20 cellular contexts compared by ENCODE assay signal in genomic region chr3:114585687-114586086, GRCh38.
A peak's percentile ranks its signal among the peaks of the same experiment; 100 is the strongest.
DNase-seq lines count a peak whose midpoint lies in the region; ATAC-seq and TF ChIP-seq lines count a peak whose summit lies in the region.
"Had no signal": no experiment of that assay in that cellular context is flagged by ENCODE, and none has a peak within 500 bp of the region (broad histone marks: within the 10 kb centered on the region; RNA-seq: fewer than 3 reads in every experiment).

No MANE protein-coding gene starts in this region.

- no peak for TF ChIP-seq RAD21 in HCT116 (IDR thresholded peaks at IDR 0.05; ENCODE audit: low read depth)

- H3K79me2 ChIP-seq in HCT116 (ENCODE audit: insufficient read depth, low read length): peaks cover 97% of the 10 kb centered on the region

- peaks cover 31 to 57% of the 10 kb centered on the region in 2 experiments for H3K4me1 ChIP-seq in HCT116 (ENCODE audit: control insufficient read depth in 1 of 2, insufficient read depth in 2 of 2, low read length in 2 of 2)
- peaks cover 4% of the 10 kb centered on the region for H3K4me1 ChIP-seq in endocrine pancreas (ENCODE audit: control insufficient read depth, insufficient read depth, low read length)
- peaks cover 0 to 19% of the 10 kb centered on the region in 2 donors for H3K4me1 ChIP-seq in right atrium auricular region
- peaks cover 14 to 25% (median 16%) of the 10 kb centered on the region in 3 donors for H3K4me1 ChIP-seq in skeletal muscle tissue (ENCODE audit: control insufficient read depth in 3 of 3, insufficient read depth in 3 of 3, low read length in 3 of 3)

- no peaks in the 10 kb centered on the region for H3K9me2 ChIP-seq in HCT116 (ENCODE audit: insufficient read depth)
- H3K9me2 ChIP-seq: SK-N-SH had no signal

- no peak for TF ChIP-seq POLR2A in HCT116 (IDR thresholded peaks at IDR 0.05; ENCODE audit: borderline replicate concordance, extremely low read depth, insufficient read depth, insufficient read length)

- H2AFZ ChIP-seq in HCT116 (ENCODE audit: low read depth, low read length, poor library complexity, severe bottlenecking): no peak overlapping the region

- H3K36me3 ChIP-seq in HCT116 (ENCODE audit: control insufficient read depth in 1 of 2, insufficient read depth in 2 of 2, low read length in 2 of 2) (peaks cover 0 to 15% of the 10 kb centered on the region in 2 experiments; a peak in 1 of 4 replicates), endocrine pancreas (ENCODE audit: control insufficient read depth, insufficient read depth, low read length) (no peaks in the 10 kb centered on the region), right atrium auricular region (no peaks in the 10 kb centered on the region), skeletal muscle tissue (ENCODE audit: control insufficient read depth in 3 of 3, insufficient read depth in 3 of 3, low read length in 3 of 3) (no peaks in the 10 kb centered on the region)

- RAD21 ChIA-PET in HCT116 (lab: Charles Lee; ENCODE audit: low non-redundant PET in 1 of 2, low total read pairs in 2 of 2, uncharacterized antibody in 2 of 2, unreplicated experiment in 2 of 2): no interaction called here

- no peak overlapping the region for H3K4me2 ChIP-seq in HCT116 (ENCODE audit: low read length)
- H3K4me2 ChIP-seq: KMS-11, SK-N-SH had no signal

- TF ChIP-seq CTCF in HCT116 (IDR thresholded peaks at IDR 0.05 in 2 of 3, conservative IDR thresholded peaks at IDR 0.05 in 1 of 3; ENCODE audit: borderline replicate concordance in 1 of 3, insufficient read depth in 1 of 3, low read depth in 2 of 3, low read length in 2 of 3): no peak
- no peak for TF ChIP-seq CTCF in right atrium auricular region (IDR thresholded peaks at IDR 0.05)

- no TSS peak for BruUV-seq in HCT116 (replicated peaks; lab: Mats Ljungman, UMichigan)

- DNase-seq in HCT116 (ENCODE audit: low read depth, low spot score) (no peak), right atrium auricular region (ENCODE audit: low spot score) (no peak), foreskin melanocyte (no peak)
- DNase-seq: C1 segment of cervical spinal cord; CD8-positive, alpha-beta memory T cell; HCEC 1CT; MV-4-11; NCI-H1694 treated with DMSO at 0.1 percent for 48 hours; NCI-H2107; NCI-H510A treated with DMSO at 0.1 percent for 48 hours; NCI-H774; SHP77 treated with DMSO at 0.1 percent for 48 hours; SK-N-SH had no signal

- POLR2A ChIA-PET in HCT116 (lab: Charles Lee): no interaction called here

- CTCF ChIA-PET in HCT116 (lab: Charles Lee): interaction anchor here (0.5 to 0.7 kb wide), 2 partner anchors 122 to 560 kb away, joined by 3 to 4 read pairs; no protein-coding TSS in a partner anchor

- H3K4me3 ChIP-seq in HCT116 (replicated peaks in 1 of 2; ENCODE audit: low read depth in 1 of 2, low read length in 2 of 2) (no peak overlapping the region), endocrine pancreas (ENCODE audit: control insufficient read depth, insufficient read depth, low read length) (peak overlapping the region; percentile 12), right atrium auricular region (no peak overlapping the region), skeletal muscle tissue (ENCODE audit: low read length in 3 of 3) (no peak overlapping the region)

- H3K27me3 ChIP-seq in HCT116 (ENCODE audit: insufficient read depth, low read length): no peaks in the 10 kb centered on the region
- H3K27me3 ChIP-seq in endocrine pancreas (ENCODE audit: control insufficient read depth, insufficient read depth, low read length): no peaks in the 10 kb centered on the region
- no peaks in the 10 kb centered on the region for H3K27me3 ChIP-seq in right atrium auricular region
- H3K27me3 ChIP-seq in skeletal muscle tissue (ENCODE audit: control insufficient read depth in 3 of 3, insufficient read depth in 3 of 3, low read length in 3 of 3): no peaks in the 10 kb centered on the region

- H3K27ac ChIP-seq in HCT116 (ENCODE audit: low read depth, low read length) (peak overlapping the region; percentile 54), right atrium auricular region (peak overlapping the region; percentile 1 to 68), skeletal muscle tissue (ENCODE audit: low read depth, low read length) (peak overlapping the region; percentile 68)
- H3K27ac ChIP-seq: KMS-11 had no signal

- H3K9me3 ChIP-seq in HCT116 (ENCODE audit: control insufficient read depth in 1 of 2, insufficient read depth in 1 of 2, low read depth in 1 of 2, low read length in 2 of 2) (no peaks in the 10 kb centered on the region), endocrine pancreas (ENCODE audit: control insufficient read depth, low read length) (no peaks in the 10 kb centered on the region), right atrium auricular region (no peaks in the 10 kb centered on the region), skeletal muscle tissue (ENCODE audit: control insufficient read depth in 3 of 3, low read length in 3 of 3) (no peaks in the 10 kb centered on the region)
- H3K9me3 ChIP-seq: SK-N-SH had no signal

- H4K20me1 ChIP-seq in HCT116 (ENCODE audit: insufficient read depth): no peaks in the 10 kb centered on the region

- H3K9ac ChIP-seq in HCT116 (ENCODE audit: low read length) (no peak overlapping the region), endocrine pancreas (ENCODE audit: control insufficient read depth, insufficient read depth, low read length) (no peak overlapping the region), skeletal muscle tissue (ENCODE audit: low read depth in 1 of 3, low read length in 3 of 3) (no peak overlapping the region)
- H3K9ac ChIP-seq: KMS-11, SK-N-SH had no signal

- intact Hi-C loops in HCT116 (cut with micrococcal nuclease): no loop called here

- ATAC-seq in HCT116 (0 out of 2 replicates have a peak, but pooled peaks have one; percentile 7), GM21825 (IDR thresholded peaks at IDR 0.05; ENCODE audit: unreplicated experiment) (no peak), GM18498 (IDR thresholded peaks at IDR 0.05; ENCODE audit: unreplicated experiment) (no peak), HG03460 (IDR thresholded peaks at IDR 0.05; ENCODE audit: unreplicated experiment) (no peak)
- ATAC-seq: HepG2 had no signal

TF ChIP-seq in HCT116, 20 proteins besides CTCF, POLR2A, EP300 and RAD21:
- TF ChIP-seq, protein P1, sequence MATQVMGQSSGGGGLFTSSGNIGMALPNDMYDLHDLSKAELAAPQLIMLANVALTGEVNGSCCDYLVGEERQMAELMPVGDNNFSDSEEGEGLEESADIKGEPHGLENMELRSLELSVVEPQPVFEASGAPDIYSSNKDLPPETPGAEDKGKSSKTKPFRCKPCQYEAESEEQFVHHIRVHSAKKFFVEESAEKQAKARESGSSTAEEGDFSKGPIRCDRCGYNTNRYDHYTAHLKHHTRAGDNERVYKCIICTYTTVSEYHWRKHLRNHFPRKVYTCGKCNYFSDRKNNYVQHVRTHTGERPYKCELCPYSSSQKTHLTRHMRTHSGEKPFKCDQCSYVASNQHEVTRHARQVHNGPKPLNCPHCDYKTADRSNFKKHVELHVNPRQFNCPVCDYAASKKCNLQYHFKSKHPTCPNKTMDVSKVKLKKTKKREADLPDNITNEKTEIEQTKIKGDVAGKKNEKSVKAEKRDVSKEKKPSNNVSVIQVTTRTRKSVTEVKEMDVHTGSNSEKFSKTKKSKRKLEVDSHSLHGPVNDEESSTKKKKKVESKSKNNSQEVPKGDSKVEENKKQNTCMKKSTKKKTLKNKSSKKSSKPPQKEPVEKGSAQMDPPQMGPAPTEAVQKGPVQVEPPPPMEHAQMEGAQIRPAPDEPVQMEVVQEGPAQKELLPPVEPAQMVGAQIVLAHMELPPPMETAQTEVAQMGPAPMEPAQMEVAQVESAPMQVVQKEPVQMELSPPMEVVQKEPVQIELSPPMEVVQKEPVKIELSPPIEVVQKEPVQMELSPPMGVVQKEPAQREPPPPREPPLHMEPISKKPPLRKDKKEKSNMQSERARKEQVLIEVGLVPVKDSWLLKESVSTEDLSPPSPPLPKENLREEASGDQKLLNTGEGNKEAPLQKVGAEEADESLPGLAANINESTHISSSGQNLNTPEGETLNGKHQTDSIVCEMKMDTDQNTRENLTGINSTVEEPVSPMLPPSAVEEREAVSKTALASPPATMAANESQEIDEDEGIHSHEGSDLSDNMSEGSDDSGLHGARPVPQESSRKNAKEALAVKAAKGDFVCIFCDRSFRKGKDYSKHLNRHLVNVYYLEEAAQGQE (IDR thresholded peaks at IDR 0.05; ENCODE audit: low read depth): no peak
- TF ChIP-seq, protein P2, sequence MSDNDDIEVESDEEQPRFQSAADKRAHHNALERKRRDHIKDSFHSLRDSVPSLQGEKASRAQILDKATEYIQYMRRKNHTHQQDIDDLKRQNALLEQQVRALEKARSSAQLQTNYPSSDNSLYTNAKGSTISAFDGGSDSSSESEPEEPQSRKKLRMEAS (IDR thresholded peaks at IDR 0.05): no peak
- no peak for TF ChIP-seq CBX3 (IDR thresholded peaks at IDR 0.05; ENCODE audit: low read depth)
- TF ChIP-seq ELF1 (IDR thresholded peaks at IDR 0.05; ENCODE audit: borderline replicate concordance, low read depth): no peak
- no peak for TF ChIP-seq SRF (IDR thresholded peaks at IDR 0.05; ENCODE audit: low read depth)
- no peak for TF ChIP-seq EZH2phosphoT487 (IDR thresholded peaks at IDR 0.05; ENCODE audit: borderline replicate concordance)
